Comparison of ENCODE assay signal across 22 cellular contexts in the genomic region with DNA sequence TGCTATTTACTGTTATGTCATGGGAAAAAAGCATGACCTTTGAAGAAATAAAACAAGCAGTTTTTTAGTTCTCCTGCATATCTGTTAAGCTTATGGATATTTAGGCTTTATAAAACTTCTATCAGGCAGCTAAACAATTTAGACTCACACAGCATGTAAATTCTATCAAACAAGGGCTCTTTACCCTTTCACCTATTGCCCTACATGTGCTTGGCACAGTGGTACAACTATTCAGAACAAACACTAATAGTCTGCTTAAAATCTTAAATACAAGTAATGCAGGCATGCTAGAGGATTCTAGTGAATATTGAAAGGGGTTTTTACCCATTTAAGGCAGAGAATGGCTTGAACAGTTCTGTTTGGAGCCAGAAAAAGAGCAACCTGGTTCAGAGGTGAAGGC. TPM values are rescaled to one million over a fixed set of nuclear protein-coding genes. Genes with fewer than 3 reads are reported as not detected.
A peak's percentile ranks its signal among the peaks of the same experiment; 100 is the strongest.
DNase-seq lines count a peak whose midpoint lies in the region; ATAC-seq, FAIRE-seq and TF ChIP-seq lines count a peak whose summit lies in the region.
"Had no signal": no experiment of that assay in that cellular context is flagged by ENCODE, and none has a peak within 500 bp of the region (broad histone marks: within the 10 kb centered on the region; RNA-seq: fewer than 3 reads in every experiment).

No MANE protein-coding gene starts in this region.

- no peaks in the 10 kb centered on the region for H3K79me2 ChIP-seq in HepG2 (ENCODE audit: insufficient read depth, low read length)

- no peak for FAIRE-seq in HepG2 (lab: Jason Lieb, UNC)
- FAIRE-seq: D721Med, GM12891, GM19239 had no signal

- TF ChIP-seq RAD21 in liver (IDR thresholded peaks at IDR 0.05): peak in 1 of 2 donors; percentile 23
- no peak for TF ChIP-seq RAD21 in HepG2 (CRISPR knock-in tag; IDR thresholded peaks at IDR 0.05)

- H3K4me1 ChIP-seq in liver (ENCODE audit: control insufficient read depth in 4 of 4, insufficient read depth in 4 of 4, low read length in 3 of 4) (peaks cover 1 to 17% (median 8%) of the 10 kb centered on the region in 4 donors), HepG2 (ENCODE audit: insufficient read depth, low read length) (no peaks in the 10 kb centered on the region), right lobe of liver (peaks cover 0 to 13% (median 4%) of the 10 kb centered on the region in 4 donors), gastroesophageal sphincter (no peaks in the 10 kb centered on the region)
- H3K4me1 ChIP-seq: A549; BLaER1 treated with 17β-estradiol and CSF1 and Interleukin-3, amounts not matched to agents 10 nM and 100 nM; Caco-2 had no signal

- H3K27ac ChIP-seq in liver (ENCODE audit: low read depth in 1 of 2, low read length in 2 of 2) (no peak overlapping the region), HepG2 (ENCODE audit: extremely low read length, insufficient read depth, low read length) (no peak overlapping the region), right lobe of liver (peak overlapping the region in 1 of 3 donors; percentile 52), gastroesophageal sphincter (no peak overlapping the region)
- H3K27ac ChIP-seq: 22Rv1; A549; BLaER1 treated with 17β-estradiol and CSF1 and Interleukin-3, amounts not matched to agents 10 nM and 100 nM; C4-2B had no signal

- H3K4me2 ChIP-seq in HepG2 (ENCODE audit: low read depth, low read length): no peak overlapping the region
- H3K4me2 ChIP-seq: A549; BLaER1 treated with 17β-estradiol and CSF1 and Interleukin-3, amounts not matched to agents 10 nM and 100 nM had no signal

- no peaks in the 10 kb centered on the region for H3K27me3 ChIP-seq in liver (ENCODE audit: control insufficient read depth in 4 of 4, insufficient read depth in 4 of 4, low read length in 3 of 4)
- no peaks in the 10 kb centered on the region for H3K27me3 ChIP-seq in HepG2 (ENCODE audit: control insufficient read depth in 1 of 2, insufficient read depth in 2 of 2, low read length in 2 of 2)
- no peaks in the 10 kb centered on the region for H3K27me3 ChIP-seq in right lobe of liver
- H3K27me3 ChIP-seq in gastroesophageal sphincter: no peaks in the 10 kb centered on the region
- H3K27me3 ChIP-seq: BLaER1 treated with 17β-estradiol and CSF1 and Interleukin-3, amounts not matched to agents 10 nM and 100 nM had no signal

- BruUV-seq in HepG2 (replicated peaks; lab: Mats Ljungman, UMichigan): no TSS peak

- DNase-seq in HepG2 (ENCODE audit: low spot score) (no peak), right lobe of liver (no peak), putamen (ENCODE audit: low spot score) (no peak)
- DNase-seq: AML-193; Caco-2; Calu3; CD4-positive, alpha-beta T cell; CD8-positive, alpha-beta T cell; DMS79 treated with DMSO at 0.1 percent for 48 hours; GF-D8 had no signal

- H3K9me3 ChIP-seq in liver (ENCODE audit: control insufficient read depth in 4 of 4, low read length in 3 of 4) (no peaks in the 10 kb centered on the region), HepG2 (ENCODE audit: low read length) (no peaks in the 10 kb centered on the region), right lobe of liver (no peaks in the 10 kb centered on the region), gastroesophageal sphincter (no peaks in the 10 kb centered on the region)
- H3K9me3 ChIP-seq: A549; BLaER1 treated with 17β-estradiol and CSF1 and Interleukin-3, amounts not matched to agents 10 nM and 100 nM; Caco-2 had no signal

- TF ChIP-seq CTCF in liver (IDR thresholded peaks at IDR 0.05; ENCODE audit: low read depth, low read length, missing input control) (no peak), HepG2 (CRISPR knock-in tag; IDR thresholded peaks at IDR 0.05) (no peak), right lobe of liver (IDR thresholded peaks at IDR 0.05) (no peak), gastroesophageal sphincter (IDR thresholded peaks at IDR 0.05) (no peak)

- no peak overlapping the region for H2AFZ ChIP-seq in HepG2 (ENCODE audit: low read length)

- H3K4me3 ChIP-seq in liver (ENCODE audit: low read depth in 1 of 3, low read length in 3 of 3) (no peak overlapping the region), HepG2 (replicated peaks in 1 of 3; ENCODE audit: insufficient read depth in 1 of 3, low read depth in 2 of 3, low read length in 3 of 3) (no peak overlapping the region), right lobe of liver (no peak overlapping the region), gastroesophageal sphincter (no peak overlapping the region)
- H3K4me3 ChIP-seq: A549; BLaER1 treated with 17β-estradiol and CSF1 and Interleukin-3, amounts not matched to agents 10 nM and 100 nM had no signal

- POLR2A ChIA-PET in HepG2 (lab: Yijun Ruan, JAX): no interaction called here

- TF ChIP-seq EP300 in HepG2 (IDR thresholded peaks at IDR 0.05; ENCODE audit: low read depth in 2 of 2, low read length in 2 of 2) (no peak), HepG2 (CRISPR knock-in tag; IDR thresholded peaks at IDR 0.05; ENCODE audit: borderline replicate concordance) (no peak), gastroesophageal sphincter (IDR thresholded peaks at IDR 0.05) (no peak)

- in situ Hi-C loops in HepG2 (cut with HindIII; ENCODE audit: extremely low pct_ligation_motif_present, low pct_unique_long_range_greater_than_20kb): no loop called here

- no peak for ATAC-seq in HepG2
- peak; percentile 87 to 93 (median 90) for ATAC-seq in right lobe of liver
- no peak for ATAC-seq in gastroesophageal sphincter
- ATAC-seq: A549; CD8-positive, alpha-beta T cell had no signal

- no peaks in the 10 kb centered on the region for H4K20me1 ChIP-seq in HepG2 (ENCODE audit: insufficient read depth, low read length)
- H4K20me1 ChIP-seq: BLaER1 treated with 17β-estradiol and CSF1 and Interleukin-3, amounts not matched to agents 10 nM and 100 nM had no signal

- no peaks in the 10 kb centered on the region for H3K36me3 ChIP-seq in liver (ENCODE audit: control insufficient read depth in 4 of 4, insufficient read depth in 3 of 4, low read depth in 1 of 4, low read length in 3 of 4)
- no peaks in the 10 kb centered on the region for H3K36me3 ChIP-seq in HepG2 (replicated peaks in 1 of 2; ENCODE audit: control insufficient read depth in 1 of 2, insufficient read depth in 2 of 2, low read length in 2 of 2)
- no peaks in the 10 kb centered on the region for H3K36me3 ChIP-seq in right lobe of liver
- no peaks in the 10 kb centered on the region for H3K36me3 ChIP-seq in gastroesophageal sphincter
- H3K36me3 ChIP-seq: BLaER1 treated with 17β-estradiol and CSF1 and Interleukin-3, amounts not matched to agents 10 nM and 100 nM had no signal

- no peak for TF ChIP-seq POLR2A in HepG2 (IDR thresholded peaks at IDR 0.05; ENCODE audit: insufficient read depth in 1 of 2, low read depth in 2 of 2, low read length in 2 of 2)
- no peak for TF ChIP-seq POLR2A in right lobe of liver (IDR thresholded peaks at IDR 0.05)
- no peak for TF ChIP-seq POLR2A in gastroesophageal sphincter (IDR thresholded peaks at IDR 0.05)

- intact Hi-C loops in HepG2 (cut with micrococcal nuclease; ENCODE audit: unreplicated experiment): no loop called here
- intact Hi-C loops in right lobe of liver (cut with DNase I): no loop called here

- no peak overlapping the region for H3K9ac ChIP-seq in liver (ENCODE audit: low read depth in 1 of 2, low read length in 2 of 2)
- H3K9ac ChIP-seq in HepG2 (ENCODE audit: insufficient read depth, low read depth, low read length): no peak overlapping the region
- H3K9ac ChIP-seq: BLaER1 treated with 17β-estradiol and CSF1 and Interleukin-3, amounts not matched to agents 10 nM and 100 nM had no signal

- CTCF ChIA-PET in HepG2 (lab: Yijun Ruan, JAX; ENCODE audit: low intra/inter-chr PET ratio, low total read pairs): no interaction called here

TF ChIP-seq in liver, 16 proteins besides CTCF, POLR2A, EP300 and RAD21 (continues in another document):
- TF ChIP-seq RXRA (IDR thresholded peaks at IDR 0.05) (peak; percentile 77 to 85), FOXA2 (IDR thresholded peaks at IDR 0.05) (no peak), ATF3 (IDR thresholded peaks at IDR 0.05) (no peak)

TF ChIP-seq in HepG2, 621 proteins besides CTCF, POLR2A, EP300 and RAD21 (continues in another document):
- TF ChIP-seq ZNF557 (CRISPR knock-in tag; IDR thresholded peaks at IDR 0.05) (no peak), SIN3A (IDR thresholded peaks at IDR 0.05; ENCODE audit: borderline replicate concordance, low read depth, low read length) (no peak)

RNA-seq across cellular contexts. Expression of gene NANOGP8, which starts 23.4 kb away (rescaled TPM):
- under 1 TPM in 1 of 2 donors, not detected in 1; 0.17 TPM for total RNA-seq in liver
- not detected for polyA plus RNA-seq in liver
- 0.25 and 0.27 TPM in 2 replicates for total RNA-seq in HepG2 (2016; rRNA removed; fragmentation: Illumina TruSeq; extraction: Trizol)
- not detected in 2 replicates for total RNA-seq in HepG2 (2016; cell fraction: cytosol; rRNA removed; fragmentation: Illumina TruSeq; extraction: Trizol; ENCODE audit: low read depth)
- 0.27 TPM in 1 of 2 replicates, not detected in the other for total RNA-seq in HepG2 (2016; cell fraction: insoluble cytoplasmic fraction; rRNA removed; fragmentation: Illumina TruSeq; extraction: Trizol)
- total RNA-seq in HepG2 (2016; cell fraction: membrane; rRNA removed; fragmentation: Illumina TruSeq; extraction: Trizol): not detected in 2 replicates
- not detected in 2 replicates for total RNA-seq in HepG2 (2016; cell fraction: nucleus; rRNA removed; fragmentation: Illumina TruSeq; extraction: Trizol)
- 0.09 TPM in 1 of 2 replicates, not detected in the other for polyA plus RNA-seq in HepG2 (2011; rRNA removed)
- 0.12 TPM in 1 of 2 replicates, not detected in the other for polyA plus RNA-seq in HepG2 (2011; cell fraction: cytosol; rRNA removed)
- 0.73 and 0.90 TPM in 2 replicates for polyA plus RNA-seq in HepG2 (2011; cell fraction: nucleus; rRNA removed)
- polyA plus RNA-seq in HepG2 (2012): 0.28 TPM in 1 of 2 replicates, not detected in the other
- 0.17 TPM in 1 of 2 replicates, not detected in the other for polyA plus RNA-seq in HepG2 (2016; cell fraction: cytosol; fragmentation: Illumina TruSeq; extraction: Trizol; ENCODE audit: low read depth)
- polyA plus RNA-seq in HepG2 (2016; cell fraction: insoluble cytoplasmic fraction; fragmentation: Illumina TruSeq; extraction: Trizol; ENCODE audit: low read depth): not detected in 2 replicates
- polyA plus RNA-seq in HepG2 (2016; cell fraction: membrane; fragmentation: Illumina TruSeq; extraction: Trizol; ENCODE audit: low read depth): not detected in 2 replicates
- polyA plus RNA-seq in HepG2 (2016; cell fraction: nucleus; fragmentation: Illumina TruSeq; extraction: Trizol; ENCODE audit: insufficient read depth, low read depth): not detected in 2 replicates
- 0.49 and 0.92 TPM in 2 replicates for polyA minus RNA-seq in HepG2 (2011; rRNA and poly(A)+ RNA removed; ENCODE audit: low replicate concordance)
- 0.79 TPM in 1 of 2 replicates, not detected in the other for polyA minus RNA-seq in HepG2 (2011; cell fraction: cytosol; rRNA and poly(A)+ RNA removed)
- 2.3 and 3.2 TPM in 2 replicates for polyA minus RNA-seq in HepG2 (2011; cell fraction: nucleus; rRNA and poly(A)+ RNA removed)
- under 1 TPM in 2 of 6 experiments, not detected in 4; 0.31 to 0.62 TPM for total RNA-seq in right lobe of liver
- total RNA-seq in gastroesophageal sphincter: 1 to 10 TPM in 1 of 4 donors, not detected in 3; 4.0 TPM
- total RNA-seq: A172; B cell; Caco-2; Calu3; CD4-positive, alpha-beta T cell; CD8-positive, alpha-beta T cell had no signal
- polyA plus RNA-seq: A549, BJ had no signal

Comparison
In these comparisons a context has a peak if more than half of its experiments do, and no peak if none do; other contexts are left out.
1. ATAC-seq: peak in right lobe of liver (4 of 4); none in HepG2 (single experiment) and gastroesophageal sphincter (single experiment).